ENCODE assay signal across 23 cellular contexts in the genomic region with DNA sequence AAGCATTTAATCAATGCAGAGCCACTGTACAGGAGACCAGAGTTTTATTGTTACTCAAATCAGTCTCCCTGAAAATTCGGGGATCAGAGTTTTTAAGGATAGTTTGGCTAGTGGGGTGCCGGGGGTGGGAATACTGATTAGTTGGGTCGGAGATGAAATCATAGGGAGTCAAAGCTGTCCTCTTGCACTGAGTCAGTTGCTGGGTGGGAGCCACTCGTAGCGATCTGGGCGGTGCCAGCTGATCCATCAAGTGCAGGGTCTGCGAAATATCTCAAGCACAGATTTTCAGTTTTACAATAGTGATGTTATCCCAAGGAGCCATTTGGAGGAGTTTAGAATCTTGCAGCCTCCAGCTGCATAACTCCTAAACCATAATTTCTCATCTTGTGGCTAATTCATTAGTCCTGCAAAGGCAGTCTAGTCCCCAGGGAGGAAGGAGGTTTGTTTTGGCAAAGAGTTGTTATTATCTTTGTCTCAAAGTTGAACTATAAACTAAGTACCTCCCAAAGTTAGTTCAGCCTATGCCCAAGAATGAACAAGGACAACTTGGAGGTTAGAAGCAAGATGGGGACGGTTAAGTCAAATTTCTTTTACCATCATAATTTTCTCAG.
DNase-seq lines count a peak whose midpoint lies in the region; FAIRE-seq and TF ChIP-seq lines count a peak whose summit lies in the region.
"Had no signal": no experiment of that assay in that cellular context is flagged by ENCODE, and none has a peak within 500 bp of the region (broad histone marks: within the 10 kb centered on the region; RNA-seq: fewer than 3 reads in every experiment).

No MANE protein-coding gene starts in this region.

- no peaks in the 10 kb centered on the region for H3K79me2 ChIP-seq in osteoblast (ENCODE audit: insufficient read depth, low read length)

- POLR2A ChIA-PET in HEK293T (lab: Yijun Ruan, JAX) = no interaction called here

- no peak overlapping the region for H2AFZ ChIP-seq in osteoblast (ENCODE audit: low read length)
- H2AFZ ChIP-seq: GM23338 had no signal

- no peak for TF ChIP-seq CTCF in astrocyte of the spinal cord (IDR thresholded peaks at IDR 0.05; ENCODE audit: low read depth, low read length)
- TF ChIP-seq CTCF in fibroblast of the aortic adventitia (IDR thresholded peaks at IDR 0.05; ENCODE audit: insufficient read depth, low read length) = no peak
- no peak for TF ChIP-seq CTCF in osteoblast (IDR thresholded peaks at IDR 0.05; ENCODE audit: extremely low read depth, low read depth, low read length)

- no peak for DNase-seq in GM19239 (ENCODE audit: insufficient read length, low spot score)
- DNase-seq in astrocyte of the spinal cord (ENCODE audit: low read depth, low spot score) = peak; percentile 65
- DNase-seq in fibroblast of the aortic adventitia (ENCODE audit: low read depth) = peak; percentile 75
- DNase-seq in osteoblast (ENCODE audit: insufficient read length, low spot score, missing footprints) = no peak
- no peak for DNase-seq in HEK293T (ENCODE audit: extremely low spot score)
- no peak for DNase-seq in NCI-H2107 (lab: John Stamatoyannopoulos, UW)
- no peak for DNase-seq in NCI-H82 (lab: John Stamatoyannopoulos, UW)
- DNase-seq in NCI-H187 treated with DMSO at 0.1 percent for 48 hours (lab: John Stamatoyannopoulos, UW) = no peak
- DNase-seq: activated CD4-positive, alpha-beta T cell treated with anti-CD3 and anti-CD28 coated beads, Interleukin-2, amount 50 U/mL, for 48 hours; activated gamma-delta T cell treated with Interleukin-2 at 50 U/mL for 16 hours; caudate nucleus; dermis blood vessel endothelial cell; kidney glomerular epithelial cell; naive thymus-derived CD4-positive, alpha-beta T cell; NCI-H1105 treated with DMSO at 0.1 percent for 48 hours; NCI-H2081 treated with DMSO at 0.1 percent for 48 hours; NCI-H524; stimulated activated CD4-positive, alpha-beta T cell treated with anti-CD3 and anti-CD28 coated beads, Interleukin-15, amount 100 ng/mL, for 24 hours; trophoblast cell had no signal

- H3K4me3 ChIP-seq in astrocyte of the spinal cord (ENCODE audit: low read depth, low read length) (no peak overlapping the region), fibroblast of the aortic adventitia (ENCODE audit: low read depth, low read length) (no peak overlapping the region), osteoblast (ENCODE audit: insufficient read depth, low read length) (no peak overlapping the region)
- H3K4me3 ChIP-seq: GM23338 had no signal

- peak overlapping the region; percentile 14 for H3K4me2 ChIP-seq in osteoblast (ENCODE audit: insufficient read depth, low read length)
- H3K4me2 ChIP-seq: GM23338 had no signal

- in situ Hi-C loops in astrocyte of the spinal cord (cut with HindIII; ENCODE audit: low sequenced_read_pairs) = no loop called here

- H3K9me3 ChIP-seq in osteoblast (ENCODE audit: low read depth, low read length) = no peaks in the 10 kb centered on the region

- H4K20me1 ChIP-seq in osteoblast (ENCODE audit: insufficient read depth, low read length) = no peaks in the 10 kb centered on the region

- peaks cover 5% of the 10 kb centered on the region for H3K4me1 ChIP-seq in osteoblast (ENCODE audit: insufficient read depth, low read length)

- no peaks in the 10 kb centered on the region for H3K36me3 ChIP-seq in osteoblast (ENCODE audit: insufficient read depth, low read length)

- peaks cover 3% of the 10 kb centered on the region for H3K27me3 ChIP-seq in osteoblast (ENCODE audit: insufficient read depth, low read length)

- no peak overlapping the region for H3K27ac ChIP-seq in osteoblast (ENCODE audit: low read depth, low read length)

- CTCF ChIA-PET in HEK293T (lab: Yijun Ruan, JAX) = no interaction called here

- peak; percentile 31 for FAIRE-seq in GM19239 (lab: Jason Lieb, UNC)
- FAIRE-seq: endothelial cell of umbilical vein, GM12892, HepG2 had no signal

TF ChIP-seq in HEK293T, 16 proteins besides CTCF, POLR2A, EP300 and RAD21:
- no peak for TF ChIP-seq TARDBP (IDR thresholded peaks at IDR 0.05)
- TF ChIP-seq LEF1 (IDR thresholded peaks at IDR 0.05; ENCODE audit: borderline replicate concordance) = no peak
- no peak for TF ChIP-seq CTBP1 (IDR thresholded peaks at IDR 0.05; ENCODE audit: borderline replicate concordance)
- no peak for TF ChIP-seq ELF4 (IDR thresholded peaks at IDR 0.05)
- TF ChIP-seq SP1 (IDR thresholded peaks at IDR 0.05) = no peak
- TF ChIP-seq L3MBTL2 (conservative IDR thresholded peaks at IDR 0.05) = no peak
- no peak for TF ChIP-seq HDGF (IDR thresholded peaks at IDR 0.05; ENCODE audit: borderline replicate concordance)
- TF ChIP-seq FOXK2 (IDR thresholded peaks at IDR 0.05) = no peak

Comparison
In these comparisons a context has a peak if more than half of its experiments do, and no peak if none do; other contexts are left out.
1. DNase-seq: peak in astrocyte of the spinal cord (single experiment) and fibroblast of the aortic adventitia (single experiment); none in GM19239 (single experiment), osteoblast (single experiment), HEK293T (single experiment), NCI-H2107 (single experiment), NCI-H82 (single experiment) and NCI-H187 treated with DMSO at 0.1 percent for 48 hours (single experiment).